In the genomic region with DNA sequence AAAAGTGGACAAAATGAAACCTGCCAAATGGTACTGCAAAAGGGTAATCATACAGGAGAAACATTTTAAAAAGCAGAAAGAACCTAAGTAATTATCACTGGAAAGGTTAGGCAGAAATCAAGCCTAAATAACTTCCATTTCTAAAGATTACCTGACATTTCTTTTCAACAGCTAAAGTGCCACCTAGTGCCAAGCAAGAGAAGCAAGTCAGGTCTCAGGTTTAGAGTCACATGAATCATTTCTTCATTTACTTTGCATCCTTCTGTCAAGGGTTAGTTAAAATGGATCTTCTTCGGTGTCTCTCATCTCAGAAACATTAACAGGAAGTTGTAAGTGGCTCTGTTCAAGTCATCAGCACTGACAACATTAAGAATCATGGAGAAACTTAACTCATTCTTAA, we compare ENCODE assay signal across 15 cellular contexts.
DNase-seq lines count a peak whose midpoint lies in the region; ATAC-seq and TF ChIP-seq lines count a peak whose summit lies in the region.
"Had no signal": no experiment of that assay in that cellular context is flagged by ENCODE, and none has a peak within 500 bp of the region (broad histone marks: within the 10 kb centered on the region; RNA-seq: fewer than 3 reads in every experiment).

No MANE protein-coding gene starts in this region.

- no peaks in the 10 kb centered on the region for H3K27me3 Mint-ChIP-seq in GM23338 (ENCODE audit: insufficient read depth, low read depth, poor library complexity)

- H3K36me3 ChIP-seq in GM23338 (ENCODE audit: insufficient read depth) (no peaks in the 10 kb centered on the region), SU-DHL-6 (ENCODE audit: low read length) (no peaks in the 10 kb centered on the region), mesendoderm (ENCODE audit: control insufficient read depth, insufficient read depth, low read length) (no peaks in the 10 kb centered on the region), PC-9 (ENCODE audit: low read depth) (no peaks in the 10 kb centered on the region)
- H3K36me3 ChIP-seq: gastroesophageal sphincter, HAP-1, pancreas, thyroid gland had no signal

- no peak overlapping the region for H3K23ac ChIP-seq in mesendoderm (ENCODE audit: low read length)

- intact Hi-C loops in PC-9 (cut with micrococcal nuclease; ENCODE audit: unreplicated experiment) = loop anchor here (10.0 kb wide), 1 partner anchor 58 kb away; no protein-coding TSS in a partner anchor

- no peak overlapping the region for H3K18ac ChIP-seq in mesendoderm (ENCODE audit: low read length)

- no peak overlapping the region; the same call in 1 of the 2 replicates for H3K27ac Mint-ChIP-seq in GM23338

- H2AFZ ChIP-seq in GM23338 (no peak overlapping the region), SU-DHL-6 (ENCODE audit: low read depth, low read length, severe bottlenecking) (no peak overlapping the region), PC-9 (no peak overlapping the region)

- no peak; the same call in 2 of the 3 replicates for ATAC-seq in GM23338
- ATAC-seq: gastroesophageal sphincter, left ventricle myocardium superior, pancreas had no signal

- H3K9me3 ChIP-seq in SU-DHL-6 (ENCODE audit: insufficient read depth, low read length) (no peaks in the 10 kb centered on the region), PC-9 (ENCODE audit: insufficient read depth, low read depth) (no peaks in the 10 kb centered on the region)
- H3K9me3 ChIP-seq: gastroesophageal sphincter, HAP-1, pancreas, thyroid gland had no signal

- H3F3A ChIP-seq in GM23338 (replicated peaks; ENCODE audit: low read depth) = no peaks in the 10 kb centered on the region
- H3F3A ChIP-seq in SU-DHL-6 (ENCODE audit: insufficient read depth) = no peaks in the 10 kb centered on the region
- H3F3A ChIP-seq in PC-9 (ENCODE audit: insufficient read depth, low read depth) = no peaks in the 10 kb centered on the region; the same call in 1 of the 2 replicates

- H2BK5ac ChIP-seq in mesendoderm (ENCODE audit: low read length) = no peak overlapping the region

- H4K5ac ChIP-seq in mesendoderm (ENCODE audit: low read length) = no peak overlapping the region

- no CpG with 5 or more reads among the region's 1 CpG for WGBS in mesendoderm (ENCODE audit: extremely low coverage, insufficient coverage, low lambda C conversion rate)

- H3K4me2 ChIP-seq in GM23338 = no peak overlapping the region
- H3K4me2 ChIP-seq in SU-DHL-6 (ENCODE audit: low read depth, low read length, poor library complexity, severe bottlenecking) = no peak overlapping the region
- H3K4me2 ChIP-seq in mesendoderm (ENCODE audit: low read length) = no peak overlapping the region
- no peak overlapping the region for H3K4me2 ChIP-seq in PC-9

- H4K20me1 ChIP-seq in GM23338 (replicated peaks; ENCODE audit: insufficient read depth) = no peaks in the 10 kb centered on the region
- no peaks in the 10 kb centered on the region for H4K20me1 ChIP-seq in SU-DHL-6 (ENCODE audit: low read depth, low read length)
- no peaks in the 10 kb centered on the region for H4K20me1 ChIP-seq in PC-9 (ENCODE audit: insufficient read depth)

- H3K9me3 Mint-ChIP-seq in GM23338 = no peaks in the 10 kb centered on the region; the same call in 2 of the 3 replicates

- no peak overlapping the region for H4K8ac ChIP-seq in mesendoderm (ENCODE audit: low read depth, low read length)

- H3K27me3 ChIP-seq in GM23338 (ENCODE audit: insufficient read depth) = no peaks in the 10 kb centered on the region
- H3K27me3 ChIP-seq in SU-DHL-6 (ENCODE audit: low read length) = no peaks in the 10 kb centered on the region
- no peaks in the 10 kb centered on the region for H3K27me3 ChIP-seq in mesendoderm (ENCODE audit: insufficient read depth, low read length, poor library complexity)
- no peaks in the 10 kb centered on the region for H3K27me3 ChIP-seq in PC-9 (ENCODE audit: insufficient read depth, low read depth)
- H3K27me3 ChIP-seq: gastroesophageal sphincter, thyroid gland had no signal

- no peaks in the 10 kb centered on the region for H3K36me3 Mint-ChIP-seq in GM23338 (ENCODE audit: low read depth)

- no peak overlapping the region for H3K4me3 Mint-ChIP-seq in GM23338

- DNase-seq in DMS53 treated with DMSO at 0.1 percent for 48 hours (lab: John Stamatoyannopoulos, UW; ENCODE audit: unreplicated experiment) (peak; percentile 56), GM23338 (ENCODE audit: low spot score) (peak; percentile 60), mesendoderm (peak; percentile 54), PC-9 (no peak), putamen (ENCODE audit: low spot score) (no peak)
- no peak for DNase-seq in activated CD8-positive, alpha-beta memory T cell treated with anti-CD3 and anti-CD28 coated beads, Interleukin-2, amount 50 U/mL, for 4 hours
- DNase-seq: activated CD4-positive, alpha-beta T cell treated with anti-CD3 and anti-CD28 coated beads for 1 hour; activated naive CD4-positive, alpha-beta T cell; left ventricle myocardium superior; pancreas; RPMI8226; thyroid gland had no signal

- no peak overlapping the region for H3K4ac ChIP-seq in mesendoderm (ENCODE audit: low read depth, low read length)

- TF ChIP-seq CTCF in GM23338 (conservative IDR thresholded peaks at IDR 0.05; ENCODE audit: low read depth in 2 of 2) (peak; percentile 70 to 73), SU-DHL-6 (IDR thresholded peaks at IDR 0.05; ENCODE audit: insufficient read depth, low read length, poor library complexity, severe bottlenecking) (peak; percentile 26), PC-9 (conservative IDR thresholded peaks at IDR 0.05) (no peak; the same call in 1 of the 2 replicates)

- peaks cover 13% of the 10 kb centered on the region for H3K4me1 Mint-ChIP-seq in GM23338

- CTCF ChIA-PET in PC-9 (lab: Charles Lee) = no interaction called here

- H3K27ac ChIP-seq in GM23338 (ENCODE audit: low read depth) = no peak overlapping the region
- no peak overlapping the region for H3K27ac ChIP-seq in SU-DHL-6 (ENCODE audit: low read depth, low read length)
- no peak overlapping the region for H3K27ac ChIP-seq in mesendoderm (ENCODE audit: low read depth, low read length)
- no peak overlapping the region for H3K27ac ChIP-seq in PC-9
- H3K27ac ChIP-seq: gastroesophageal sphincter, pancreas, thyroid gland had no signal

- H3K9me2 ChIP-seq in GM23338 (ENCODE audit: insufficient read depth) (no peaks in the 10 kb centered on the region), SU-DHL-6 (replicated peaks; ENCODE audit: insufficient read depth, low read length) (no peaks in the 10 kb centered on the region), PC-9 (ENCODE audit: insufficient read depth) (no peaks in the 10 kb centered on the region; the same call in 1 of the 2 replicates)

- POLR2A ChIA-PET in PC-9 (lab: Charles Lee; ENCODE audit: unreplicated experiment) = no interaction called here

- no peak overlapping the region for H3K56ac ChIP-seq in mesendoderm (ENCODE audit: low read length)

- no peak overlapping the region for H3K9ac ChIP-seq in SU-DHL-6 (ENCODE audit: low read length)
- H3K9ac ChIP-seq in mesendoderm (ENCODE audit: low read length) = no peak overlapping the region

- H3K4me1 ChIP-seq in GM23338 (ENCODE audit: insufficient read depth) = peaks cover 4% of the 10 kb centered on the region; the same call in 1 of the 2 replicates
- no peaks in the 10 kb centered on the region for H3K4me1 ChIP-seq in mesendoderm (ENCODE audit: control insufficient read depth, low read depth, low read length)
- no peaks in the 10 kb centered on the region for H3K4me1 ChIP-seq in PC-9 (replicated peaks; ENCODE audit: insufficient read depth)
- H3K4me1 ChIP-seq: gastroesophageal sphincter, pancreas, thyroid gland had no signal

- H3K4me3 ChIP-seq in GM23338 (no peak overlapping the region), SU-DHL-6 (ENCODE audit: insufficient read depth, low read length, poor library complexity, severe bottlenecking) (no peak overlapping the region), mesendoderm (ENCODE audit: low read length) (no peak overlapping the region), PC-9 (no peak overlapping the region)
- H3K4me3 ChIP-seq: gastroesophageal sphincter, HAP-1, pancreas, thyroid gland had no signal

- BruUV-seq in PC-9 (replicated peaks; lab: Mats Ljungman, UMichigan) = no TSS peak

- no peaks in the 10 kb centered on the region for H3K79me1 ChIP-seq in mesendoderm (ENCODE audit: low read length)

- no peak overlapping the region for H2BK15ac ChIP-seq in mesendoderm (replicated peaks; ENCODE audit: low read depth)

- no peaks in the 10 kb centered on the region for H3K79me2 ChIP-seq in GM23338 (replicated peaks; ENCODE audit: insufficient read depth)
- no peaks in the 10 kb centered on the region for H3K79me2 ChIP-seq in SU-DHL-6 (ENCODE audit: insufficient read depth, low read length)
- H3K79me2 ChIP-seq in mesendoderm (ENCODE audit: control insufficient read depth, insufficient read depth, low read length) = no peaks in the 10 kb centered on the region
- H3K79me2 ChIP-seq in PC-9 (ENCODE audit: low read depth) = no peaks in the 10 kb centered on the region

- no peak overlapping the region for H2AK5ac ChIP-seq in mesendoderm (ENCODE audit: low read length)

- H2BK120ac ChIP-seq in mesendoderm (ENCODE audit: low read depth, low read length) = no peak overlapping the region

TF ChIP-seq in GM23338, 12 proteins besides CTCF, POLR2A, EP300 and RAD21 (continues in another document):
- TF ChIP-seq POLR2AphosphoS5 (IDR thresholded peaks at IDR 0.05; ENCODE audit: low read depth) (no peak), EZH2phosphoT487 (IDR thresholded peaks at IDR 0.05; ENCODE audit: unreplicated experiment) (no peak), NANOG (IDR thresholded peaks at IDR 0.05; ENCODE audit: borderline replicate concordance) (no peak), JUNB (IDR thresholded peaks at IDR 0.05; ENCODE audit: unreplicated experiment) (no peak)

Comparison
In these comparisons a context has a peak if more than half of its experiments do, and no peak if none do; other contexts are left out.
1. DNase-seq: peak in DMS53 treated with DMSO at 0.1 percent for 48 hours (single experiment), GM23338 (single experiment) and mesendoderm (single experiment); none in PC-9 (0 of 2), activated CD8-positive, alpha-beta memory T cell treated with anti-CD3 and anti-CD28 coated beads, Interleukin-2, amount 50 U/mL, for 4 hours (single experiment) and putamen (single experiment).